16 cellular contexts compared by ENCODE assay signal in genomic region chrX:16772460-16772859, GRCh38. TPM values are rescaled to one million over a fixed set of nuclear protein-coding genes. Genes with fewer than 3 reads are reported as not detected.
DNase-seq lines count a peak whose midpoint lies in the region; ATAC-seq and TF ChIP-seq lines count a peak whose summit lies in the region.
"Had no signal": no experiment of that assay in that cellular context is flagged by ENCODE, and none has a peak within 500 bp of the region (broad histone marks: within the 10 kb centered on the region; RNA-seq: fewer than 3 reads in every experiment).

No MANE protein-coding gene starts in this region.

- no peak overlapping the region for H3K4me3 Mint-ChIP-seq in brain
- no peak overlapping the region for H3K4me3 Mint-ChIP-seq in mesothelial cell of epicardium

- H3K79me2 ChIP-seq in ACC112 (ENCODE audit: control insufficient read depth, insufficient read depth, low read length, unreplicated experiment), result no peaks in the 10 kb centered on the region

- no peak overlapping the region for H3K4me3 ChIP-seq in ACC112 (ENCODE audit: low read depth, low read length)
- H3K4me3 ChIP-seq: SJSA1, thyroid gland had no signal

- H3K9me3 Mint-ChIP-seq in brain, result no peaks in the 10 kb centered on the region
- no peaks in the 10 kb centered on the region for H3K9me3 Mint-ChIP-seq in mesothelial cell of epicardium

- H3K27me3 ChIP-seq in ACC112 (ENCODE audit: insufficient read depth, low read length), result no peaks in the 10 kb centered on the region
- H3K27me3 ChIP-seq: SJSA1, thyroid gland had no signal

- H3K36me3 ChIP-seq in ACC112 (ENCODE audit: insufficient read depth, low read length), result no peaks in the 10 kb centered on the region
- H3K36me3 ChIP-seq: SJSA1, thyroid gland had no signal

- H3K36me3 Mint-ChIP-seq in brain, result no peaks in the 10 kb centered on the region
- H3K36me3 Mint-ChIP-seq in mesothelial cell of epicardium, result no peaks in the 10 kb centered on the region

- peak overlapping the region in 4 of 5 experiments; percentile 90 to 100 (median 97) for H3K27ac Mint-ChIP-seq in brain
- peak overlapping the region; percentile 100 for H3K27ac Mint-ChIP-seq in mesothelial cell of epicardium

- no peak for ATAC-seq in HG03139 (IDR thresholded peaks at IDR 0.05; ENCODE audit: unreplicated experiment)

- no peak overlapping the region for H3K27ac ChIP-seq in ACC112 (ENCODE audit: low read depth, low read length)
- H3K27ac ChIP-seq: SJSA1 had no signal

- H3K27me3 Mint-ChIP-seq in brain (peaks cover 4% of the 10 kb centered on the region), mesothelial cell of epicardium (ENCODE audit: low read depth) (no peaks in the 10 kb centered on the region)

- peak overlapping the region; percentile 84 for H2AFZ ChIP-seq in ACC112 (ENCODE audit: low read length, unreplicated experiment)

- TF ChIP-seq CTCF in brain (conservative IDR thresholded peaks at IDR 0.05), result no peak
- TF ChIP-seq CTCF in mesothelial cell of epicardium (IDR thresholded peaks at IDR 0.05; ENCODE audit: unreplicated experiment), result no peak

- peaks cover 19% of the 10 kb centered on the region for H3K4me1 Mint-ChIP-seq in brain
- H3K4me1 Mint-ChIP-seq in mesothelial cell of epicardium, result peaks cover 10% of the 10 kb centered on the region

- DNase-seq in HT1080 (ENCODE audit: low read depth), result peak; percentile 4
- no peak for DNase-seq in mesothelial cell of epicardium (ENCODE audit: low spot score in 2 of 2, unreplicated experiment in 2 of 2)
- DNase-seq in middle frontal gyrus (ENCODE audit: extremely low spot score, low spot score), result no peak
- no peak for DNase-seq in Ammon's horn (ENCODE audit: low spot score)
- DNase-seq in stimulated activated CD4-positive, alpha-beta T cell treated with anti-CD3 and anti-CD28 coated beads, Interleukin-12 subunit alpha, Interleukin-12 subunit beta, amount 100 ng/mL, for 4 hours, result no peak
- DNase-seq: activated gamma-delta T cell treated with Interleukin-2 at 50 U/mL for 16 hours; effector memory CD4-positive, alpha-beta T cell; foreskin melanocyte; KG1; stimulated activated CD4-positive, alpha-beta T cell treated with anti-CD3 and anti-CD28 coated beads, Interleukin-2, amount 100 ng/mL, for 24 hours; stimulated activated CD8-positive, alpha-beta memory T cell treated with anti-CD3 and anti-CD28 coated beads, Interleukin-4, amount 100 ng/mL, for 48 hours had no signal

- no peaks in the 10 kb centered on the region for H3K4me1 ChIP-seq in ACC112 (ENCODE audit: control insufficient read depth, insufficient read depth, low read length, unreplicated experiment)
- H3K4me1 ChIP-seq: SJSA1, thyroid gland had no signal

RNA-seq across cellular contexts. Expression of gene TXLNG, which starts 13.8 kb away (rescaled TPM):
- 14.1 and 15.7 TPM in 2 replicates for total RNA-seq in HT1080 (2014; rRNA removed; shearing (Covaris generic))
- 14.0 and 17.6 TPM in 2 replicates for polyA plus RNA-seq in HT1080 (2015; cell fraction: cytosol; rRNA removed)
- polyA plus RNA-seq in HT1080 (2015; cell fraction: nucleus; rRNA removed), result 27.9 and 28.7 TPM in 2 replicates
- 7.8 TPM for polyA plus RNA-seq in brain (ENCODE audit: insufficient read depth, low read depth, low replicate concordance)
- 24.4 to 25.4 TPM (median 24.7 TPM) in 3 replicates for total RNA-seq in mesothelial cell of epicardium

RNA-seq across cellular contexts. Expression of gene SYAP1, which starts 53.0 kb away (rescaled TPM):
- 31.6 and 34.5 TPM in 2 replicates for total RNA-seq in HT1080 (2014; rRNA removed; shearing (Covaris generic))
- polyA plus RNA-seq in HT1080 (2015; cell fraction: cytosol; rRNA removed), result 18.3 and 18.9 TPM in 2 replicates
- 9.1 and 10.6 TPM in 2 replicates for polyA plus RNA-seq in HT1080 (2015; cell fraction: nucleus; rRNA removed)
- 13.5 TPM for polyA plus RNA-seq in brain (ENCODE audit: insufficient read depth, low read depth, low replicate concordance)
- 41.1 to 43.3 TPM (median 42.6 TPM) in 3 replicates for total RNA-seq in mesothelial cell of epicardium

RNA-seq across cellular contexts. Expression of gene CTPS2, which starts 60.0 kb away (rescaled TPM):
- 6.0 and 6.1 TPM in 2 replicates for total RNA-seq in HT1080 (2014; rRNA removed; shearing (Covaris generic))
- 4.3 and 4.5 TPM in 2 replicates for polyA plus RNA-seq in HT1080 (2015; cell fraction: cytosol; rRNA removed)
- 11.9 and 12.6 TPM in 2 replicates for polyA plus RNA-seq in HT1080 (2015; cell fraction: nucleus; rRNA removed)
- polyA plus RNA-seq in brain (ENCODE audit: insufficient read depth, low read depth, low replicate concordance), result 13.2 TPM
- total RNA-seq in mesothelial cell of epicardium, result 75.1 to 78.1 TPM (median 75.3 TPM) in 3 replicates

Comparison
In these comparisons a context has a peak if more than half of its experiments do, and no peak if none do; other contexts are left out.
1. RNA of gene CTPS2, which starts 60.0 kb away (total RNA-seq): 75.1 to 78.1 TPM in mesothelial cell of epicardium; 6.0 to 6.1 TPM in HT1080; every median in the first group is over 10 times any median in the second.